18 cellular contexts compared by ENCODE assay signal in the genomic region with DNA sequence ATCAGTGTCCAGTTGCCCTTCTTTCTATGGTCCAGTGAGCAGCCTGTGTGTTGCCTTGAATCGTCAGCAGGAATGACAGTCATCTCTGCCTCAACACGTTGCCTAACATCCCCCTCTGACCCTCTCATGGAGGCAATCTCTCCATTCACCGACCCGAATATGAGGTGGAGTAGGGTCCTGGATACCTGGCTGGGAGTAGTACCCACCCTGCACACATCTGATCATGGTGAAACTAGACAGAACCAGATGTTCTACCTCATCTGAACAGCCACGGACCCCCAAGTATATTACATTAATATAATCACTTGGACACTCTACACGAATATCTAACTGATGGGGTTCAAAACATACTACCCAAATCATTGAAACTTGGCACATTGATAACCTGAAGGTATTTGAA.
A peak's percentile ranks its signal among the peaks of the same experiment; 100 is the strongest.
DNase-seq lines count a peak whose midpoint lies in the region; ATAC-seq, FAIRE-seq and TF ChIP-seq lines count a peak whose summit lies in the region.
"Had no signal": no experiment of that assay in that cellular context is flagged by ENCODE, and none has a peak within 500 bp of the region (broad histone marks: within the 10 kb centered on the region; RNA-seq: fewer than 3 reads in every experiment).

No MANE protein-coding gene starts in this region.

- BruUV-seq in IMR-90 (replicated peaks; lab: Mats Ljungman, UMichigan): no TSS peak

- no peak overlapping the region for H2BK5ac ChIP-seq in IMR-90 (ENCODE audit: low read depth, low read length, poor library complexity, severe bottlenecking)

- no peak overlapping the region for H2AK9ac ChIP-seq in IMR-90 (replicated peaks; ENCODE audit: low read depth, low read length, poor library complexity)

- CTCF ChIA-PET in IMR-90 (lab: Yijun Ruan, JAX): no interaction called here

- TF ChIP-seq POLR2A in IMR-90 (IDR thresholded peaks at IDR 0.05; ENCODE audit: low read depth, low read length): no peak

- H3K4me1 Mint-ChIP-seq in stimulated activated naive CD8-positive, alpha-beta T cell treated with anti-CD3 and anti-CD28 coated beads, Interleukin-15, amount 100 ng/mL, for 72 hours: no peaks in the 10 kb centered on the region
- H3K4me1 Mint-ChIP-seq: CD14-positive monocyte, H9 had no signal

- POLR2A ChIA-PET in IMR-90 (lab: Charles Lee; ENCODE audit: unreplicated experiment): no interaction called here

- intact Hi-C loops in IMR-90 (cut with micrococcal nuclease): no loop called here
- intact Hi-C loops in right cardiac atrium (cut with DNase I): no loop called here

- H3K4ac ChIP-seq in IMR-90 (ENCODE audit: low read depth, low read length): no peak overlapping the region; the same call in 1 of the 2 replicates

- no peaks in the 10 kb centered on the region for H3K79me1 ChIP-seq in IMR-90 (ENCODE audit: low read depth in 1 of 2, low read length in 2 of 2)

- H3K27me3 ChIP-seq in IMR-90 (ENCODE audit: control insufficient read depth, insufficient read depth, low read length): no peaks in the 10 kb centered on the region
- H3K27me3 ChIP-seq in right cardiac atrium (ENCODE audit: control insufficient read depth, insufficient read depth): no peaks in the 10 kb centered on the region

- ATAC-seq in IMR-90 (ENCODE audit: low read depth) (no peak), left lobe of liver (peak; percentile 35), right cardiac atrium (no peak)
- peak; percentile 18 for ATAC-seq in stimulated activated naive CD8-positive, alpha-beta T cell treated with anti-CD3 and anti-CD28 coated beads, Interleukin-15, amount 100 ng/mL, for 72 hours
- ATAC-seq: A549; CD8-positive, alpha-beta T cell had no signal

- H3K14ac ChIP-seq in IMR-90 (replicated peaks; ENCODE audit: low read depth, low read length): no peak overlapping the region; the same call in 1 of the 2 replicates

- in situ Hi-C loops in IMR-90 (cut with MboI; ENCODE audit: low sequenced_read_pairs): no loop called here

- dilution Hi-C loops in IMR-90 (cut with HindIII; ENCODE audit: low sequenced_read_pairs, unreplicated experiment): no loop called here

- no peak overlapping the region for H2BK120ac ChIP-seq in IMR-90 (ENCODE audit: low read depth, low read length)

- H4K91ac ChIP-seq in IMR-90 (ENCODE audit: insufficient read depth, low read depth, low read length): no peak overlapping the region

- DNase-seq in HTR-8/SVneo (ENCODE audit: insufficient read length, low spot score): no peak
- DNase-seq in IMR-90: no peak
- no peak for DNase-seq in left lobe of liver (ENCODE audit: low spot score)
- DNase-seq in stimulated activated naive CD8-positive, alpha-beta T cell treated with anti-CD3 and anti-CD28 coated beads, Interleukin-15, amount 100 ng/mL, for 72 hours: no peak
- DNase-seq in activated effector memory CD4-positive, alpha-beta T cell treated with Interleukin-2 at 50 U/mL for 16 hours: no peak
- DNase-seq in right cardiac atrium: no peak
- DNase-seq: CD8-positive, alpha-beta T cell; COR-L47; DMS153; DMS79 treated with DMSO at 0.1 percent for 48 hours; EL; GOT3; H9 had no signal

- H3K27ac ChIP-seq in IMR-90 (ENCODE audit: insufficient read depth, low read length): no peak overlapping the region
- H3K27ac ChIP-seq in right cardiac atrium (ENCODE audit: low read length): no peak overlapping the region
- H3K27ac ChIP-seq: A549 had no signal

- peak overlapping the region; percentile 32; the same call in 1 of the 2 replicates for H4K5ac ChIP-seq in IMR-90 (ENCODE audit: low read depth, low read length)

- no peak overlapping the region for H4K8ac ChIP-seq in IMR-90 (ENCODE audit: low read depth in 2 of 2, low read length in 2 of 2)

- FAIRE-seq in HTR-8/SVneo (lab: Jason Lieb, UNC): peak; percentile 49
- FAIRE-seq: A549, D721Med, GM12892, GM19239 had no signal

- H3K27me3 Mint-ChIP-seq in stimulated activated naive CD8-positive, alpha-beta T cell treated with anti-CD3 and anti-CD28 coated beads, Interleukin-15, amount 100 ng/mL, for 72 hours: no peaks in the 10 kb centered on the region

- no peaks in the 10 kb centered on the region for H3K9me3 Mint-ChIP-seq in stimulated activated naive CD8-positive, alpha-beta T cell treated with anti-CD3 and anti-CD28 coated beads, Interleukin-15, amount 100 ng/mL, for 72 hours
- H3K9me3 Mint-ChIP-seq: CD8-positive, alpha-beta T cell; H9 had no signal

- H3K4me3 ChIP-seq in IMR-90 (ENCODE audit: insufficient read depth, low read depth, low read length) (no peak overlapping the region), right cardiac atrium (ENCODE audit: low read length) (no peak overlapping the region)
- H3K4me3 ChIP-seq: A549 had no signal

- H3K4me1 ChIP-seq in IMR-90 (ENCODE audit: control insufficient read depth, insufficient read depth, low read length): peaks cover 10% of the 10 kb centered on the region
- H3K4me1 ChIP-seq in right cardiac atrium (ENCODE audit: control insufficient read depth, insufficient read depth, low read length): no peaks in the 10 kb centered on the region
- H3K4me1 ChIP-seq: A549 had no signal

- no peak overlapping the region for H2BK15ac ChIP-seq in IMR-90 (ENCODE audit: low read depth, low read length)

- no peak overlapping the region for H3K23ac ChIP-seq in IMR-90 (ENCODE audit: low read depth, low read length)

- no peak overlapping the region for H3K4me3 Mint-ChIP-seq in stimulated activated naive CD8-positive, alpha-beta T cell treated with anti-CD3 and anti-CD28 coated beads, Interleukin-15, amount 100 ng/mL, for 72 hours
- H3K4me3 Mint-ChIP-seq: CD14-positive monocyte; CD8-positive, alpha-beta T cell; H9 had no signal

- H4K20me1 ChIP-seq in IMR-90 (ENCODE audit: insufficient read depth, low read length): no peaks in the 10 kb centered on the region

- no peaks in the 10 kb centered on the region for H3K36me3 ChIP-seq in IMR-90 (ENCODE audit: control insufficient read depth, insufficient read depth, low read length)

- H2BK20ac ChIP-seq in IMR-90 (ENCODE audit: low read depth, low read length): no peak overlapping the region

- peak overlapping the region; percentile 65; the same call in 1 of the 2 replicates for H2AK5ac ChIP-seq in IMR-90 (ENCODE audit: low read depth, low read length)

- H3K9me3 ChIP-seq in IMR-90 (ENCODE audit: control insufficient read depth, insufficient read depth, low read length): no peaks in the 10 kb centered on the region
- H3K9me3 ChIP-seq in right cardiac atrium (ENCODE audit: control insufficient read depth, low read length): no peaks in the 10 kb centered on the region
- H3K9me3 ChIP-seq: A549 had no signal

- no peak overlapping the region for H3K9ac ChIP-seq in IMR-90 (ENCODE audit: low read depth, low read length)

- no peak overlapping the region for H3K27ac Mint-ChIP-seq in stimulated activated naive CD8-positive, alpha-beta T cell treated with anti-CD3 and anti-CD28 coated beads, Interleukin-15, amount 100 ng/mL, for 72 hours
- H3K27ac Mint-ChIP-seq: CD14-positive monocyte; CD8-positive, alpha-beta T cell; H9 had no signal

- no peak overlapping the region for H2AFZ ChIP-seq in IMR-90 (replicated peaks; ENCODE audit: low read length, poor library complexity)

- H3K4me2 ChIP-seq in IMR-90 (ENCODE audit: low read depth, low read length): no peak overlapping the region
- H3K4me2 ChIP-seq: A549 had no signal

- H3K9me1 ChIP-seq in IMR-90 (ENCODE audit: insufficient read depth, low read length): peaks cover 4% of the 10 kb centered on the region; the same call in 1 of the 2 replicates

- no peak overlapping the region for H3K56ac ChIP-seq in IMR-90 (ENCODE audit: extremely low read depth, insufficient read depth, low read length)

- no CpG with 5 or more reads among the region's 6 CpGs for WGBS in IMR-90 (ENCODE audit: extremely low coverage in 2 of 2, insufficient read length in 1 of 2), 2 experiments
- 39% methylated on average over 6 of the region's 6 CpGs for WGBS in right cardiac atrium

- TF ChIP-seq RAD21 in IMR-90 (IDR thresholded peaks at IDR 0.05; ENCODE audit: low read length): no peak

- no peak overlapping the region for H3K18ac ChIP-seq in IMR-90 (ENCODE audit: low read depth, low read length)

- no peak for TF ChIP-seq CTCF in IMR-90 (conservative IDR thresholded peaks at IDR 0.05; ENCODE audit: low read depth, low read length)

TF ChIP-seq in IMR-90, 13 proteins besides CTCF, POLR2A, EP300 and RAD21:
- TF ChIP-seq BHLHE40 (IDR thresholded peaks at IDR 0.05; ENCODE audit: low read depth, low read length): no peak
- no peak for TF ChIP-seq USF2 (IDR thresholded peaks at IDR 0.05; ENCODE audit: low read depth, low read length)
- TF ChIP-seq CHD1 (IDR thresholded peaks at IDR 0.05; ENCODE audit: low read depth, low read length): no peak
- no peak for TF ChIP-seq CEBPB (IDR thresholded peaks at IDR 0.05; ENCODE audit: low read depth, low read length)
- no peak for TF ChIP-seq FOS (IDR thresholded peaks at IDR 0.05; ENCODE audit: low read depth, low read length)

Comparison
In these comparisons a context has a peak if more than half of its experiments do, and no peak if none do; other contexts are left out.
1. ATAC-seq: peak in left lobe of liver (single experiment) and stimulated activated naive CD8-positive, alpha-beta T cell treated with anti-CD3 and anti-CD28 coated beads, Interleukin-15, amount 100 ng/mL, for 72 hours (single experiment); none in IMR-90 (single experiment) and right cardiac atrium (0 of 2).